ENCODE assay signal across 20 cellular contexts in genomic region chr12:110365743-110366473, GRCh38. TPM values are rescaled to one million over a fixed set of nuclear protein-coding genes. Genes with fewer than 3 reads are reported as not detected.
DNase-seq lines count a peak whose midpoint lies in the region; ATAC-seq, FAIRE-seq and TF ChIP-seq lines count a peak whose summit lies in the region.
"Had no signal": no experiment of that assay in that cellular context is flagged by ENCODE, and none has a peak within 500 bp of the region (broad histone marks: within the 10 kb centered on the region; RNA-seq: fewer than 3 reads in every experiment).

No MANE protein-coding gene starts in this region.

- no peaks in the 10 kb centered on the region for H3K9me3 ChIP-seq in A549
- H3K9me3 ChIP-seq in OCI-LY1 (ENCODE audit: low read length): no peaks in the 10 kb centered on the region
- no peaks in the 10 kb centered on the region for H3K9me3 ChIP-seq in prostate gland
- H3K9me3 ChIP-seq in naive thymus-derived CD4-positive, alpha-beta T cell (ENCODE audit: control insufficient read depth in 2 of 3, low read length in 3 of 3): no peaks in the 10 kb centered on the region
- no peaks in the 10 kb centered on the region for H3K9me3 ChIP-seq in gastrocnemius medialis
- H3K9me3 ChIP-seq: neutrophil had no signal

- no peaks in the 10 kb centered on the region for H4K20me1 ChIP-seq in OCI-LY1 (ENCODE audit: insufficient read depth, low read length)

- in situ Hi-C loops in gastrocnemius medialis (cut with MboI; ENCODE audit: low sequenced_read_pairs in 4 of 4): no loop called here

- no peaks in the 10 kb centered on the region for H3K4me1 Mint-ChIP-seq in endothelial cell (ENCODE audit: unreplicated experiment)
- H3K4me1 Mint-ChIP-seq in naive thymus-derived CD4-positive, alpha-beta T cell: no peaks in the 10 kb centered on the region

- no peaks in the 10 kb centered on the region for H3K9me3 Mint-ChIP-seq in endothelial cell (ENCODE audit: unreplicated experiment)
- no peaks in the 10 kb centered on the region for H3K9me3 Mint-ChIP-seq in naive thymus-derived CD4-positive, alpha-beta T cell
- H3K9me3 Mint-ChIP-seq: activated CD8-positive, alpha-beta T cell treated with anti-CD3 and anti-CD28 coated beads for 36 hours; activated naive CD4-positive, alpha-beta T cell treated with anti-CD3 and anti-CD28 coated beads for 36 hours; T-helper 2 cell treated with Interferon-gamma antibody and Interleukin-4, amounts not matched to agents 5 μg/mL and 100 μg/mL, for 36 hours had no signal

- TF ChIP-seq RAD21 in A549 (conservative IDR thresholded peaks at IDR 0.05 in 1 of 2, IDR thresholded peaks at IDR 0.05 in 1 of 2): no peak

- no peaks in the 10 kb centered on the region for H3F3A ChIP-seq in OCI-LY1 (ENCODE audit: insufficient read depth, low read length)

- H3K36me3 ChIP-seq in OCI-LY1 (ENCODE audit: insufficient read depth, low read length): 0 out of 2 replicates have a peak, but pooled peaks cover 9% of the 10 kb centered on the region
- no peaks in the 10 kb centered on the region for H3K36me3 ChIP-seq in prostate gland
- H3K36me3 ChIP-seq in naive thymus-derived CD4-positive, alpha-beta T cell (ENCODE audit: control insufficient read depth in 2 of 3, insufficient read depth in 3 of 3, low read length in 3 of 3): peaks cover 0 to 7% (median 0%) of the 10 kb centered on the region in 3 experiments
- peaks cover 0 to 9% of the 10 kb centered on the region in 2 donors for H3K36me3 ChIP-seq in gastrocnemius medialis

- H3K4me3 Mint-ChIP-seq in endothelial cell (ENCODE audit: unreplicated experiment): no peak overlapping the region
- no peak overlapping the region for H3K4me3 Mint-ChIP-seq in naive thymus-derived CD4-positive, alpha-beta T cell
- H3K4me3 Mint-ChIP-seq: activated CD8-positive, alpha-beta T cell treated with anti-CD3 and anti-CD28 coated beads for 36 hours; activated naive CD4-positive, alpha-beta T cell treated with anti-CD3 and anti-CD28 coated beads for 36 hours; CD14-positive monocyte; T-helper 2 cell treated with Interferon-gamma antibody and Interleukin-4, amounts not matched to agents 5 μg/mL and 100 μg/mL, for 36 hours had no signal

- H3K4me1 ChIP-seq in A549 (no peaks in the 10 kb centered on the region), OCI-LY1 (ENCODE audit: insufficient read depth, low read length, severe bottlenecking) (peaks cover 28% of the 10 kb centered on the region), prostate gland (replicated peaks) (peaks cover 5% of the 10 kb centered on the region), gastrocnemius medialis (no peaks in the 10 kb centered on the region)
- no peaks in the 10 kb centered on the region for H3K4me1 ChIP-seq in naive thymus-derived CD4-positive, alpha-beta T cell (ENCODE audit: control insufficient read depth in 2 of 2, insufficient read depth in 2 of 2, low read length in 2 of 2)

- no peaks in the 10 kb centered on the region for H3K9me2 ChIP-seq in OCI-LY1 (ENCODE audit: low read depth, low read length)

- POLR2A ChIA-PET in A549 (lab: Yijun Ruan, JAX): no interaction called here
- POLR2A ChIA-PET in naive thymus-derived CD4-positive, alpha-beta T cell (lab: Charles Lee): no interaction called here

- H3K27ac ChIP-seq in A549 (peak overlapping the region in 1 of 2 experiments; percentile 4; a peak in 1 of 6 replicates), OCI-LY1 (ENCODE audit: low read depth, low read length, poor library complexity, severe bottlenecking) (peak overlapping the region; percentile 72), prostate gland (peak overlapping the region; percentile 73 to 81), gastrocnemius medialis (no peak overlapping the region)
- H3K27ac ChIP-seq in naive thymus-derived CD4-positive, alpha-beta T cell (ENCODE audit: low read depth, low read length): no peak overlapping the region
- H3K27ac ChIP-seq: neutrophil had no signal

- peak overlapping the region; percentile 64 for H3K27ac Mint-ChIP-seq in endothelial cell (ENCODE audit: unreplicated experiment)
- H3K27ac Mint-ChIP-seq in naive thymus-derived CD4-positive, alpha-beta T cell: no peak overlapping the region
- H3K27ac Mint-ChIP-seq: activated CD8-positive, alpha-beta T cell treated with anti-CD3 and anti-CD28 coated beads for 36 hours; activated naive CD4-positive, alpha-beta T cell treated with anti-CD3 and anti-CD28 coated beads for 36 hours; T-helper 2 cell treated with Interferon-gamma antibody and Interleukin-4, amounts not matched to agents 5 μg/mL and 100 μg/mL, for 36 hours had no signal

- CTCF ChIA-PET in A549 (lab: Yijun Ruan, JAX): interaction anchor here (0.5 to 4.5 kb wide), 4 partner anchors 9 to 372 kb away, joined by 3 to 20 read pairs (median 9); no protein-coding TSS in a partner anchor
- CTCF ChIA-PET in naive thymus-derived CD4-positive, alpha-beta T cell (lab: Charles Lee): no interaction called here

- intact Hi-C loops in prostate gland (cut with DNase I) (no loop called here), gastrocnemius medialis (cut with DNase I; ENCODE audit: low total_unique reads) (no loop called here)
- intact Hi-C loops in naive thymus-derived CD4-positive, alpha-beta T cell (cut with micrococcal nuclease): no loop called here

- TF ChIP-seq CTCF in A549 (IDR thresholded peaks at IDR 0.05) (no peak), OCI-LY1 (IDR thresholded peaks at IDR 0.05; ENCODE audit: low read length) (no peak), endothelial cell (IDR thresholded peaks at IDR 0.05; ENCODE audit: unreplicated experiment) (no peak), prostate gland (IDR thresholded peaks at IDR 0.05) (no peak), gastrocnemius medialis (IDR thresholded peaks at IDR 0.05 in 4 of 5, conservative IDR thresholded peaks at IDR 0.05 in 1 of 5) (no peak)

- no peaks in the 10 kb centered on the region for H3K27me3 ChIP-seq in OCI-LY1 (ENCODE audit: insufficient read depth, low read length)
- H3K27me3 ChIP-seq in prostate gland (replicated peaks; ENCODE audit: insufficient read depth): no peaks in the 10 kb centered on the region
- H3K27me3 ChIP-seq in naive thymus-derived CD4-positive, alpha-beta T cell (ENCODE audit: control insufficient read depth in 2 of 2, insufficient read depth in 2 of 2, low read length in 2 of 2): no peaks in the 10 kb centered on the region
- no peaks in the 10 kb centered on the region for H3K27me3 ChIP-seq in gastrocnemius medialis
- H3K27me3 ChIP-seq: neutrophil had no signal

- DNase-seq in A549 (ENCODE audit: low read depth in 1 of 2, low spot score in 1 of 2): no peak
- no peak for DNase-seq in endothelial cell (ENCODE audit: low spot score)
- DNase-seq in prostate gland (ENCODE audit: low spot score): no peak
- no peak for DNase-seq in naive thymus-derived CD4-positive, alpha-beta T cell
- no peak for DNase-seq in superior temporal gyrus (ENCODE audit: extremely low spot score)
- DNase-seq in gastrocnemius medialis: no peak
- DNase-seq: activated CD4-positive, CD25-positive, alpha-beta regulatory T cell; activated CD8-positive, alpha-beta T cell treated with anti-CD3 and anti-CD28 coated beads for 36 hours; activated naive CD4-positive, alpha-beta T cell treated with anti-CD3 and anti-CD28 coated beads for 36 hours; head of caudate nucleus; NCI-H1417 treated with DMSO at 0.1 percent for 48 hours; NCI-H2171 treated with DMSO at 0.1 percent for 48 hours; NCI-H526 treated with DMSO at 0.1 percent for 48 hours; substantia nigra had no signal

- H2AFZ ChIP-seq in OCI-LY1 (ENCODE audit: low read length): no peak overlapping the region

- H3K79me2 ChIP-seq in OCI-LY1 (ENCODE audit: insufficient read depth, low read length): no peaks in the 10 kb centered on the region

- 73% methylated on average over 5 of the region's 6 CpGs for WGBS in A549 (ENCODE audit: missing lambda C conversion rate)
- WGBS in prostate gland: 78% methylated on average over 6 of the region's 6 CpGs

- no peaks in the 10 kb centered on the region for H3K27me3 Mint-ChIP-seq in endothelial cell (ENCODE audit: unreplicated experiment)
- H3K27me3 Mint-ChIP-seq in naive thymus-derived CD4-positive, alpha-beta T cell: no peaks in the 10 kb centered on the region
- H3K27me3 Mint-ChIP-seq: activated CD8-positive, alpha-beta T cell treated with anti-CD3 and anti-CD28 coated beads for 36 hours had no signal

- H3K36me3 Mint-ChIP-seq in endothelial cell (ENCODE audit: low read depth, unreplicated experiment): no peaks in the 10 kb centered on the region
- no peaks in the 10 kb centered on the region for H3K36me3 Mint-ChIP-seq in naive thymus-derived CD4-positive, alpha-beta T cell

- ATAC-seq in A549 (peak; percentile 40 to 47; a peak in 4 of 6 replicates), HG02938 (IDR thresholded peaks at IDR 0.05; ENCODE audit: unreplicated experiment) (no peak), gastrocnemius medialis (no peak)
- ATAC-seq in naive thymus-derived CD4-positive, alpha-beta T cell: no peak
- ATAC-seq: activated CD8-positive, alpha-beta T cell treated with anti-CD3 and anti-CD28 coated beads for 36 hours had no signal

- H3K4me2 ChIP-seq in A549: no peak overlapping the region
- H3K4me2 ChIP-seq in OCI-LY1 (ENCODE audit: low read length): no peak overlapping the region

- TF ChIP-seq EP300 in A549 (IDR thresholded peaks at IDR 0.05): no peak

- no peak overlapping the region for H3K4me3 ChIP-seq in A549
- H3K4me3 ChIP-seq in OCI-LY1 (ENCODE audit: low read depth, low read length, poor library complexity, severe bottlenecking): no peak overlapping the region
- no peak overlapping the region for H3K4me3 ChIP-seq in prostate gland
- H3K4me3 ChIP-seq in naive thymus-derived CD4-positive, alpha-beta T cell (ENCODE audit: low read length): no peak overlapping the region
- H3K4me3 ChIP-seq in gastrocnemius medialis: no peak overlapping the region

- TF ChIP-seq POLR2A in A549 (IDR thresholded peaks at IDR 0.05; ENCODE audit: low read length) (no peak), prostate gland (IDR thresholded peaks at IDR 0.05) (no peak), gastrocnemius medialis (IDR thresholded peaks at IDR 0.05) (no peak)

- no peak overlapping the region for H3K9ac ChIP-seq in OCI-LY1 (ENCODE audit: low read length)

- no peak for FAIRE-seq in A549 (lab: Jason Lieb, UNC)
- FAIRE-seq: GM18507 had no signal

TF ChIP-seq in A549, 52 proteins besides CTCF, POLR2A, EP300 and RAD21:
- 0 out of 4 replicates have a peak, but pooled peaks of 1 of the 2 experiments have one; percentile 16 for TF ChIP-seq CEBPB (IDR thresholded peaks at IDR 0.05)
- no peak for TF ChIP-seq NR3C1 (IDR thresholded peaks at IDR 0.05)

RNA-seq across cellular contexts. Expression of gene ANAPC7, which starts 37.6 kb away (rescaled TPM):
- polyA plus RNA-seq in A549 (2011; rRNA removed) (107 and 122 TPM in 2 replicates), A549 (2017; fragmentation: RNase III; extraction: RNeasy Plus Mini Kit Qiagen cat#74134 plus additional on column Dnase treatment) (66.1 to 74.0 TPM (median 70.6 TPM) in 3 replicates)
- 60.9 and 68.8 TPM in 2 replicates for polyA plus RNA-seq in A549 (2012; cell fraction: cytosol; rRNA removed)
- polyA plus RNA-seq in A549 (2012; cell fraction: nucleus; rRNA removed): 112 and 147 TPM in 2 replicates
- 59.7 and 79.9 TPM in 2 replicates for polyA minus RNA-seq in A549 (2011; rRNA and poly(A)+ RNA removed)
- total RNA-seq in endothelial cell (ENCODE audit: unreplicated experiment) (64.8 TPM), prostate gland (10 to 100 TPM; 60.2 to 65.8 TPM), gastrocnemius medialis (10 to 100 TPM; 27.5 to 57.1 (median 38.2) TPM)
- 10 to 100 TPM; 40.9 to 71.7 (median 59.7) TPM for total RNA-seq in naive thymus-derived CD4-positive, alpha-beta T cell
- 10 to 100 TPM; 26.6 to 28.3 TPM for polyA plus RNA-seq in naive thymus-derived CD4-positive, alpha-beta T cell

Comparison
In these comparisons a context has a peak if more than half of its experiments do, and no peak if none do; other contexts are left out.
1. ATAC-seq: peak in A549 (2 of 2); none in naive thymus-derived CD4-positive, alpha-beta T cell (single experiment), HG02938 (single experiment) and gastrocnemius medialis (0 of 2).
2. H3K27ac ChIP-seq: peak in OCI-LY1 (single experiment) and prostate gland (2 of 2); none in naive thymus-derived CD4-positive, alpha-beta T cell (single experiment) and gastrocnemius medialis (0 of 4).